In the genomic region with DNA sequence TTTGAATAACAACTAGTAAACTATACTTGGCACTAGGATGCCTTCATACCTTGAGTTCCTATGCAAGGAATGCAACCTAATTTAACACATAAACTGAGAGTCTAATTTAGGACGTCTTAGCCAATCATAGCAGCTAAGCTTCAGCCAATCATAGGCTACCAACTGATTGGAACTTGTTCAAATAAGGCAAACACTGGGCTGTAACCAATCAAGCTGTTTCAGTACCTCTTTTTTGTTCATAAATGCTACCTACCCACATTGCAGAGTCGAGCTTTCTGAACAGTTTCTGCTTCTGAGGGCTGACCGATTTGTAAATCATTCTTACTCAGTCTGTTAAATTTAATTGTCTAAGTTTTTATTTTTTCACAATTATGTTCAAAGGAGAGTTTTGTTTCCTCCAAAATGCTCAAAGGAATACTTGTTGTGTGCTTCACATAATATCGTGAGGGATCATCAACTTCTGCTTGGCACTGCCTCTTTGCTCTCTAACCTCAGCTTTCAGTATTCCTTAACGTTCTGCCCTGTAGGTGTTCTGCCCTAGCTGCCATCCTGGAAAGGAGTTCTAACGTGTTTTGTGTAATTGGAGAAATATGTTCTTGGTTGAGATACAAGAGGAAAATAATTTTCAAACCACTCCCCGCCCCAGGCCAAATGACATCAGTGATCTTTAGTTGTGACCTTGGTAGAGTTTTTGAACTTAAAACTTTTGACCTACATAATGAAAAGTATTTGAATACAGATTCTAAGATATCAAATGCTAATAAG, we compare ENCODE assay signal across 20 cellular contexts.
"Had no signal": no experiment of that assay in that cellular context is flagged by ENCODE, and none has a peak within 500 bp of the region (broad histone marks: within the 10 kb centered on the region; RNA-seq: fewer than 3 reads in every experiment).

No MANE protein-coding gene starts in this region.

- ATAC-seq: activated T-cell treated with anti-CD3 and anti-CD28 coated beads, Interleukin-2, amount 50 U/mL, for 4 hours; PC-3; T-cell had no signal

- DNase-seq: activated CD4-positive, alpha-beta memory T cell treated with anti-CD3 and anti-CD28 coated beads for 36 hours; activated CD4-positive, alpha-beta T cell treated with anti-CD3 and anti-CD28 coated beads, Interleukin-2, amount 10 ng/mL, durations not matched to agents 7 days and 5 days; activated CD4-positive, CD25-positive, alpha-beta regulatory T cell; activated CD8-positive, alpha-beta memory T cell treated with anti-CD3 and anti-CD28 coated beads for 24 hours; activated gamma-delta T cell; activated naive CD4-positive, alpha-beta T cell treated with anti-CD3 and anti-CD28 coated beads, Interleukin-2, amount 10 ng/mL, durations not matched to agents 7 days and 5 days; activated naive CD8-positive, alpha-beta T cell treated with anti-CD3 and anti-CD28 coated beads for 36 hours; activated T-cell treated with anti-CD3 and anti-CD28 coated beads, Interleukin-2, amount 50 U/mL, for 4 hours; brain microvascular endothelial cell; caudate nucleus; NCI-H1048; NCI-H2081; NCI-H510A treated with DMSO at 0.1 percent for 48 hours; PC-3; SIG-M5; T-cell; T-helper 2 cell; T1000 had no signal

- H3K27ac Mint-ChIP-seq: activated CD4-positive, alpha-beta memory T cell treated with anti-CD3 and anti-CD28 coated beads for 36 hours; activated CD4-positive, alpha-beta T cell treated with anti-CD3 and anti-CD28 coated beads, Interleukin-2, amount 10 ng/mL, durations not matched to agents 7 days and 5 days; activated naive CD4-positive, alpha-beta T cell treated with anti-CD3 and anti-CD28 coated beads, Interleukin-2, amount 10 ng/mL, durations not matched to agents 7 days and 5 days; activated naive CD8-positive, alpha-beta T cell treated with anti-CD3 and anti-CD28 coated beads for 36 hours; T-cell had no signal

- H3K36me3 Mint-ChIP-seq: activated CD4-positive, alpha-beta memory T cell treated with anti-CD3 and anti-CD28 coated beads for 36 hours; activated naive CD4-positive, alpha-beta T cell treated with anti-CD3 and anti-CD28 coated beads, Interleukin-2, amount 10 ng/mL, durations not matched to agents 7 days and 5 days; activated naive CD8-positive, alpha-beta T cell treated with anti-CD3 and anti-CD28 coated beads for 36 hours; T-cell had no signal

- H3K27me3 Mint-ChIP-seq: activated CD4-positive, alpha-beta memory T cell treated with anti-CD3 and anti-CD28 coated beads for 36 hours; activated CD4-positive, alpha-beta T cell treated with anti-CD3 and anti-CD28 coated beads, Interleukin-2, amount 10 ng/mL, durations not matched to agents 7 days and 5 days; activated naive CD4-positive, alpha-beta T cell treated with anti-CD3 and anti-CD28 coated beads, Interleukin-2, amount 10 ng/mL, durations not matched to agents 7 days and 5 days; activated naive CD8-positive, alpha-beta T cell treated with anti-CD3 and anti-CD28 coated beads for 36 hours; T-cell had no signal

- H3K36me3 ChIP-seq: brain microvascular endothelial cell had no signal

- H3K4me3 Mint-ChIP-seq: activated CD4-positive, alpha-beta memory T cell treated with anti-CD3 and anti-CD28 coated beads for 36 hours; activated CD4-positive, alpha-beta T cell treated with anti-CD3 and anti-CD28 coated beads, Interleukin-2, amount 10 ng/mL, durations not matched to agents 7 days and 5 days; activated naive CD4-positive, alpha-beta T cell treated with anti-CD3 and anti-CD28 coated beads, Interleukin-2, amount 10 ng/mL, durations not matched to agents 7 days and 5 days; activated naive CD8-positive, alpha-beta T cell treated with anti-CD3 and anti-CD28 coated beads for 36 hours; activated T-cell treated with anti-CD3 and anti-CD28 coated beads, Interleukin-2, amount 50 U/mL, for 4 hours; T-cell had no signal

- FAIRE-seq: RCC 7860 had no signal

- H3K9me3 Mint-ChIP-seq: activated naive CD8-positive, alpha-beta T cell treated with anti-CD3 and anti-CD28 coated beads for 36 hours had no signal

- H3K27me3 ChIP-seq: brain microvascular endothelial cell had no signal

- H3K27ac ChIP-seq: brain microvascular endothelial cell, VCaP had no signal

- H3K4me1 Mint-ChIP-seq: activated CD4-positive, alpha-beta T cell treated with anti-CD3 and anti-CD28 coated beads, Interleukin-2, amount 10 ng/mL, durations not matched to agents 7 days and 5 days; activated naive CD4-positive, alpha-beta T cell treated with anti-CD3 and anti-CD28 coated beads, Interleukin-2, amount 10 ng/mL, durations not matched to agents 7 days and 5 days; activated naive CD8-positive, alpha-beta T cell treated with anti-CD3 and anti-CD28 coated beads for 36 hours; T-cell had no signal
